In genomic region chr9:123422593-123422992, GRCh38 we compare ENCODE assay signal across 21 cellular contexts.
"Had no signal": no experiment of that assay in that cellular context is flagged by ENCODE, and none has a peak within 500 bp of the region (broad histone marks: within the 10 kb centered on the region; RNA-seq: fewer than 3 reads in every experiment).

No MANE protein-coding gene starts in this region.

- H3K36me3 ChIP-seq: right atrium auricular region had no signal

- H3K4me1 ChIP-seq: heart left ventricle, right atrium auricular region, suprapubic skin had no signal

- DNase-seq: cerebellar nuclear complex; cortex of kidney; effector CD8-positive, alpha-beta T cell; heart left ventricle; hippocampal formation; left ventricle myocardium superior; mesenchymal stem cell; naive thymus-derived CD4-positive, alpha-beta T cell; stimulated activated CD4-positive, alpha-beta T cell treated with anti-CD3 and anti-CD28 coated beads, Interleukin-4, amount 100 ng/mL, for 1 hour; stimulated activated CD8-positive, alpha-beta memory T cell treated with anti-CD3 and anti-CD28 coated beads, Interleukin-4, amount 100 ng/mL, for 48 hours; stimulated activated naive CD8-positive, alpha-beta T cell treated with anti-CD3 and anti-CD28 coated beads, Interleukin-15, Interleukin-2, amounts not matched to agents 100 U/mL and 50 U/mL, for 24 hours; thyroid gland had no signal

- H3K4me1 Mint-ChIP-seq: stimulated activated effector memory CD8-positive, alpha-beta T cell treated with anti-CD3 and anti-CD28 coated beads, Interleukin-12 subunit alpha, Interleukin-12 subunit beta, amount 100 ng/mL, for 72 hours had no signal

- H3K4me3 Mint-ChIP-seq: naive thymus-derived CD4-positive, alpha-beta T cell; neural crest cell; stimulated activated effector memory CD8-positive, alpha-beta T cell treated with anti-CD3 and anti-CD28 coated beads, Interleukin-12 subunit alpha, Interleukin-12 subunit beta, amount 100 ng/mL, for 72 hours; type B pancreatic cell had no signal

- H3K4me3 ChIP-seq: dorsolateral prefrontal cortex, heart left ventricle, lung, right atrium auricular region, smooth muscle cell, suprapubic skin, thyroid gland had no signal

- ATAC-seq: esophagus mucosa; heart left ventricle; left ventricle myocardium superior; naive thymus-derived CD4-positive, alpha-beta T cell; stimulated activated effector memory CD8-positive, alpha-beta T cell treated with anti-CD3 and anti-CD28 coated beads, Interleukin-12 subunit alpha, Interleukin-12 subunit beta, amount 100 ng/mL, for 72 hours; stimulated activated naive CD8-positive, alpha-beta T cell treated with anti-CD3 and anti-CD28 coated beads, Interleukin-15, Interleukin-2, amounts not matched to agents 100 U/mL and 50 U/mL, for 24 hours had no signal

- H3K27ac ChIP-seq: dorsolateral prefrontal cortex, heart left ventricle, right atrium auricular region, suprapubic skin, thyroid gland had no signal

- H3K27me3 Mint-ChIP-seq: naive thymus-derived CD4-positive, alpha-beta T cell; type B pancreatic cell had no signal

- H3K9me3 ChIP-seq: heart left ventricle, right atrium auricular region, suprapubic skin, thyroid gland had no signal

- H3K27me3 ChIP-seq: dorsolateral prefrontal cortex, heart left ventricle, right atrium auricular region, suprapubic skin, thyroid gland had no signal

- H3K9me3 Mint-ChIP-seq: naive thymus-derived CD4-positive, alpha-beta T cell; neural crest cell; stimulated activated effector memory CD8-positive, alpha-beta T cell treated with anti-CD3 and anti-CD28 coated beads, Interleukin-12 subunit alpha, Interleukin-12 subunit beta, amount 100 ng/mL, for 72 hours; type B pancreatic cell had no signal

- H3K27ac Mint-ChIP-seq: type B pancreatic cell had no signal

- H3K36me3 Mint-ChIP-seq: type B pancreatic cell had no signal
